ENCODE assay signal across 25 cellular contexts in genomic region chr4:88015659-88016295, GRCh38. TPM values are rescaled to one million over a fixed set of nuclear protein-coding genes. Genes with fewer than 3 reads are reported as not detected.
DNase-seq lines count a peak whose midpoint lies in the region; ATAC-seq and TF ChIP-seq lines count a peak whose summit lies in the region.
"Had no signal": no experiment of that assay in that cellular context is flagged by ENCODE, and none has a peak within 500 bp of the region (broad histone marks: within the 10 kb centered on the region; RNA-seq: fewer than 3 reads in every experiment).

No MANE protein-coding gene starts in this region.

- CTCF ChIA-PET in PC-3 (lab: Charles Lee) = no interaction called here

- ATAC-seq in HG03469 (IDR thresholded peaks at IDR 0.05; ENCODE audit: unreplicated experiment) = no peak
- no peak for ATAC-seq in PC-3
- ATAC-seq: activated CD8-positive, alpha-beta T cell treated with anti-CD3 and anti-CD28 coated beads, Interleukin-2, amount 10 ng/mL, durations not matched to agents 7 days and 5 days; stimulated activated naive CD8-positive, alpha-beta T cell treated with anti-CD3 and anti-CD28 coated beads, Interleukin-15, Interleukin-2, amounts not matched to agents 100 U/mL and 50 U/mL, for 24 hours had no signal

- no peak overlapping the region for H3K4me3 ChIP-seq in BLaER1 treated with 17β-estradiol and CSF1 and Interleukin-3, amounts not matched to agents 10 nM and 100 nM
- H3K4me3 ChIP-seq in coronary artery = no peak overlapping the region
- H3K4me3 ChIP-seq in stomach smooth muscle (ENCODE audit: low read length in 2 of 2) = peak overlapping the region in 1 of 2 donors; percentile 41
- H3K4me3 ChIP-seq in PC-3 (ENCODE audit: low read length) = no peak overlapping the region
- H3K4me3 ChIP-seq: lung, skin epidermis, thyroid gland had no signal

- no peak for DNase-seq in coronary artery (ENCODE audit: low spot score)
- DNase-seq in left kidney (ENCODE audit: low read depth, low spot score) = peak; percentile 18
- DNase-seq in SKM-1 treated with dmso at 0.1 percent for 144 hours (lab: John Stamatoyannopoulos, UW; ENCODE audit: unreplicated experiment) = no peak
- no peak for DNase-seq in RPMI8226
- DNase-seq in PC-3 = no peak
- DNase-seq: activated CD4-positive, alpha-beta T cell treated with anti-CD3 and anti-CD28 coated beads for 1 hour; activated CD8-positive, alpha-beta T cell treated with anti-CD3 and anti-CD28 coated beads, Interleukin-2, amount 10 ng/mL, durations not matched to agents 7 days and 5 days; activated effector memory CD4-positive, alpha-beta T cell treated with Interleukin-2 at 50 U/mL for 16 hours; activated naive CD8-positive, alpha-beta T cell treated with anti-CD3 and anti-CD28 coated beads for 36 hours; C1 segment of cervical spinal cord; COR-L47; GDM1; H7; KG1; MM.1S; NCI-H2081 treated with DMSO at 0.1 percent for 48 hours; NCI-H82; stimulated activated naive CD8-positive, alpha-beta T cell treated with anti-CD3 and anti-CD28 coated beads, Interleukin-15, Interleukin-2, amounts not matched to agents 100 U/mL and 50 U/mL, for 24 hours; thyroid gland had no signal

- no peaks in the 10 kb centered on the region for H3K27me3 ChIP-seq in BLaER1 treated with 17β-estradiol and CSF1 and Interleukin-3, amounts not matched to agents 10 nM and 100 nM
- H3K27me3 ChIP-seq in stomach smooth muscle (ENCODE audit: control insufficient read depth in 1 of 2, insufficient read depth in 2 of 2, low read length in 2 of 2) (no peaks in the 10 kb centered on the region), PC-3 (ENCODE audit: low read length) (no peaks in the 10 kb centered on the region)
- H3K27me3 ChIP-seq: thyroid gland had no signal

- H2AFZ ChIP-seq in PC-3 (ENCODE audit: low read length) = no peak overlapping the region

- H3K27ac ChIP-seq in BLaER1 treated with 17β-estradiol and CSF1 and Interleukin-3, amounts not matched to agents 10 nM and 100 nM = peak overlapping the region in 3 of 11 experiments; percentile 97 to 99 (median 98); a peak in 3 of 22 replicates
- H3K27ac ChIP-seq in coronary artery = peak overlapping the region; percentile 85
- peak overlapping the region; percentile 66 for H3K27ac ChIP-seq in stomach smooth muscle (ENCODE audit: low read length)
- H3K27ac ChIP-seq in PC-3 (ENCODE audit: low read length) = no peak overlapping the region
- H3K27ac ChIP-seq: skin epidermis, thyroid gland had no signal

- peaks cover 48 to 77% (median 54%) of the 10 kb centered on the region in 10 experiments for H3K4me1 ChIP-seq in BLaER1 treated with 17β-estradiol and CSF1 and Interleukin-3, amounts not matched to agents 10 nM and 100 nM
- H3K4me1 ChIP-seq in stomach smooth muscle (ENCODE audit: control insufficient read depth, insufficient read depth, low read length) (peaks cover 57% of the 10 kb centered on the region), PC-3 (ENCODE audit: insufficient read depth, low read length) (peaks cover 25% of the 10 kb centered on the region)

- no peak overlapping the region for H3K9ac ChIP-seq in BLaER1 treated with 17β-estradiol and CSF1 and Interleukin-3, amounts not matched to agents 10 nM and 100 nM
- H3K9ac ChIP-seq in stomach smooth muscle (ENCODE audit: low read length in 2 of 2) (no peak overlapping the region), PC-3 (ENCODE audit: low read length) (no peak overlapping the region)

- no peaks in the 10 kb centered on the region for H3K9me2 ChIP-seq in PC-3 (replicated peaks; ENCODE audit: low read length)

- H3K4me2 ChIP-seq in BLaER1 treated with 17β-estradiol and CSF1 and Interleukin-3, amounts not matched to agents 10 nM and 100 nM = peak overlapping the region in 6 of 11 experiments; percentile 3 to 93 (median 19); a peak in 5 of 22 replicates
- H3K4me2 ChIP-seq in PC-3 (ENCODE audit: low read length) = no peak overlapping the region

- peaks cover 69% of the 10 kb centered on the region for H3K79me2 ChIP-seq in PC-3 (ENCODE audit: low read length)

- peaks cover 0 to 85% (median 57%) of the 10 kb centered on the region in 11 experiments; a peak in 19 of 22 replicates for H4K20me1 ChIP-seq in BLaER1 treated with 17β-estradiol and CSF1 and Interleukin-3, amounts not matched to agents 10 nM and 100 nM
- no peaks in the 10 kb centered on the region for H4K20me1 ChIP-seq in PC-3 (ENCODE audit: low read length)

- peaks cover 0 to 16% (median 0%) of the 10 kb centered on the region in 11 experiments; a peak in 7 of 22 replicates for H3K9me3 ChIP-seq in BLaER1 treated with 17β-estradiol and CSF1 and Interleukin-3, amounts not matched to agents 10 nM and 100 nM (replicated peaks in 1 of 11)
- no peaks in the 10 kb centered on the region for H3K9me3 ChIP-seq in stomach smooth muscle (ENCODE audit: control insufficient read depth in 2 of 2, low read length in 2 of 2)
- H3K9me3 ChIP-seq in PC-3 (ENCODE audit: low read length) = no peaks in the 10 kb centered on the region
- H3K9me3 ChIP-seq: thyroid gland had no signal

- peaks cover 13 to 67% (median 61%) of the 10 kb centered on the region in 11 experiments for H3K36me3 ChIP-seq in BLaER1 treated with 17β-estradiol and CSF1 and Interleukin-3, amounts not matched to agents 10 nM and 100 nM
- no peaks in the 10 kb centered on the region for H3K36me3 ChIP-seq in stomach smooth muscle (ENCODE audit: control insufficient read depth in 2 of 2, insufficient read depth in 2 of 2, low read length in 2 of 2)
- no peaks in the 10 kb centered on the region for H3K36me3 ChIP-seq in PC-3 (ENCODE audit: low read depth, low read length)
- H3K36me3 ChIP-seq: thyroid gland had no signal

- intact Hi-C loops in PC-3 (cut with micrococcal nuclease) = no loop called here

- POLR2A ChIA-PET in PC-3 (lab: Charles Lee; ENCODE audit: unreplicated experiment) = no interaction called here

- TF ChIP-seq CTCF in coronary artery (IDR thresholded peaks at IDR 0.05) (no peak), PC-3 (conservative IDR thresholded peaks at IDR 0.05; ENCODE audit: low read depth, low read length) (no peak)

- H3F3A ChIP-seq in PC-3 (ENCODE audit: low read length, unreplicated experiment) = no peaks in the 10 kb centered on the region

- BruUV-seq in PC-3 (replicated peaks; lab: Mats Ljungman, UMichigan) = no TSS peak

RNA-seq across cellular contexts. Expression of gene PKD2, which starts 8.3 kb away (rescaled TPM):
- 12.9 and 14.9 TPM in 2 replicates for total RNA-seq in PC-3 (2014; rRNA removed)

RNA-seq across cellular contexts. Expression of gene SPP1, which starts 40.3 kb away (rescaled TPM):
- not detected in 2 replicates for total RNA-seq in PC-3 (2014; rRNA removed)
- total RNA-seq: activated CD8-positive, alpha-beta T cell treated with anti-CD3 and anti-CD28 coated beads, Interleukin-2, amount 10 ng/mL, durations not matched to agents 7 days and 5 days; dermis microvascular lymphatic vessel endothelial cell had no signal
